Comparison of ENCODE assay signal across 10 cellular contexts in genomic region chr21:38769253-38769780, GRCh38. TPM values are rescaled to one million over a fixed set of nuclear protein-coding genes. Genes with fewer than 3 reads are reported as not detected.
DNase-seq lines count a peak whose midpoint lies in the region; ATAC-seq lines count a peak whose summit lies in the region.
"Had no signal": no experiment of that assay in that cellular context is flagged by ENCODE, and none has a peak within 500 bp of the region (broad histone marks: within the 10 kb centered on the region; RNA-seq: fewer than 3 reads in every experiment).

No MANE protein-coding gene starts in this region.

- POLR2A ChIA-PET in CD4-positive, alpha-beta memory T cell (lab: Charles Lee; ENCODE audit: partially characterized antibody): interaction anchor here (0.9 to 2.4 kb wide), 5 partner anchors 9 to 415 kb away, joined by 3 to 10 read pairs (median 6); partner anchors contain the start of gene PSMG1
- POLR2A ChIA-PET in naive thymus-derived CD4-positive, alpha-beta T cell (lab: Charles Lee): interaction anchor here (0.7 to 4.4 kb wide), 5 partner anchors 8 to 543 kb away, joined by 3 to 12 read pairs (median 5); no protein-coding TSS in a partner anchor

- H3K4me1 ChIP-seq in CD4-positive, alpha-beta memory T cell (ENCODE audit: insufficient read depth, low read length): peaks cover 27% of the 10 kb centered on the region
- H3K4me1 ChIP-seq in naive thymus-derived CD4-positive, alpha-beta T cell (ENCODE audit: control insufficient read depth in 2 of 2, insufficient read depth in 2 of 2, low read length in 2 of 2): peaks cover 24% of the 10 kb centered on the region in 2 donors
- H3K4me1 ChIP-seq: HAP-1 had no signal

- peaks cover 0 to 8% of the 10 kb centered on the region in 2 donors for H3K36me3 Mint-ChIP-seq in CD4-positive, alpha-beta memory T cell
- H3K36me3 Mint-ChIP-seq in naive thymus-derived CD4-positive, alpha-beta T cell: peaks cover 0 to 10% (median 4%) of the 10 kb centered on the region in 5 donors

- no peak for DNase-seq in CD4-positive, alpha-beta memory T cell
- DNase-seq in M059J (ENCODE audit: low read depth) (peak; percentile 97), amniotic stem cell (lab: John Stamatoyannopoulos, UW) (peak; percentile 65), DMS114 treated with DMSO at 0.1 percent for 48 hours (lab: John Stamatoyannopoulos, UW; ENCODE audit: unreplicated experiment) (no peak), putamen (ENCODE audit: low spot score) (no peak), NOMO-1 (lab: John Stamatoyannopoulos, UW; ENCODE audit: unreplicated experiment in 2 of 2) (no peak)
- DNase-seq in naive thymus-derived CD4-positive, alpha-beta T cell: no peak
- no peak for DNase-seq in activated effector memory CD4-positive, alpha-beta T cell treated with Interleukin-2 at 50 U/mL for 16 hours

- H3K4me3 ChIP-seq in CD4-positive, alpha-beta memory T cell (ENCODE audit: low read length in 2 of 2): no peak overlapping the region
- H3K4me3 ChIP-seq in naive thymus-derived CD4-positive, alpha-beta T cell (ENCODE audit: low read length): no peak overlapping the region
- H3K4me3 ChIP-seq: HAP-1 had no signal

- no peaks in the 10 kb centered on the region for H3K27me3 ChIP-seq in CD4-positive, alpha-beta memory T cell (ENCODE audit: insufficient read depth, low read length)
- H3K27me3 ChIP-seq in naive thymus-derived CD4-positive, alpha-beta T cell (ENCODE audit: control insufficient read depth in 2 of 2, insufficient read depth in 2 of 2, low read length in 2 of 2): no peaks in the 10 kb centered on the region

- H3K36me3 ChIP-seq in CD4-positive, alpha-beta memory T cell (ENCODE audit: insufficient read depth, low read length): no peaks in the 10 kb centered on the region
- no peaks in the 10 kb centered on the region for H3K36me3 ChIP-seq in naive thymus-derived CD4-positive, alpha-beta T cell (ENCODE audit: control insufficient read depth in 2 of 3, insufficient read depth in 3 of 3, low read length in 3 of 3)
- H3K36me3 ChIP-seq: HAP-1 had no signal

- peak overlapping the region; percentile 86 to 96 (median 91) for H3K27ac Mint-ChIP-seq in CD4-positive, alpha-beta memory T cell
- H3K27ac Mint-ChIP-seq in naive thymus-derived CD4-positive, alpha-beta T cell: peak overlapping the region; percentile 93 to 99 (median 95)
- H3K27ac Mint-ChIP-seq: nephron had no signal

- intact Hi-C loops in CD4-positive, alpha-beta memory T cell (cut with micrococcal nuclease): loop anchor here (5.0 to 10.0 kb wide), 3 partner anchors 415 to 1697 kb away; partner anchors contain the start of genes LCA5L, PIGP, PSMG1 and TTC3
- intact Hi-C loops in naive thymus-derived CD4-positive, alpha-beta T cell (cut with micrococcal nuclease): loop anchor here (5.0 to 10.0 kb wide), 2 partner anchors 543 to 615 kb away; partner anchors contain the start of gene BRWD1 (in 1 of the 2)

- peak overlapping the region in 7 of 8 donors; percentile 85 to 96 (median 93) for H3K4me3 Mint-ChIP-seq in CD4-positive, alpha-beta memory T cell
- peak overlapping the region in 9 of 10 donors; percentile 24 to 98 (median 88) for H3K4me3 Mint-ChIP-seq in naive thymus-derived CD4-positive, alpha-beta T cell
- H3K4me3 Mint-ChIP-seq: nephron had no signal

- H3K4me1 Mint-ChIP-seq in CD4-positive, alpha-beta memory T cell: peaks cover 22 to 35% (median 31%) of the 10 kb centered on the region in 4 donors
- H3K4me1 Mint-ChIP-seq in naive thymus-derived CD4-positive, alpha-beta T cell: peaks cover 17 to 58% (median 35%) of the 10 kb centered on the region in 7 donors

- CTCF ChIA-PET in CD4-positive, alpha-beta memory T cell (lab: Charles Lee; ENCODE audit: partially characterized antibody): interaction anchor here (0.9 to 2.0 kb wide), 8 partner anchors 8 to 408 kb away, joined by 3 to 9 read pairs (median 6); no protein-coding TSS in a partner anchor
- CTCF ChIA-PET in naive thymus-derived CD4-positive, alpha-beta T cell (lab: Charles Lee): interaction anchor here (1.3 kb wide), 1 partner anchor 414 kb away, joined by 4 read pairs; the partner anchor contains the start of gene PSMG1

- peaks cover 0 to 3% of the 10 kb centered on the region in 2 donors for H3K9me3 ChIP-seq in CD4-positive, alpha-beta memory T cell (ENCODE audit: control insufficient read depth in 1 of 2, low read length in 2 of 2)
- no peaks in the 10 kb centered on the region for H3K9me3 ChIP-seq in naive thymus-derived CD4-positive, alpha-beta T cell (ENCODE audit: control insufficient read depth in 2 of 3, low read length in 3 of 3)

- H3K27ac ChIP-seq in CD4-positive, alpha-beta memory T cell (ENCODE audit: low read depth, low read length): no peak overlapping the region
- no peak overlapping the region for H3K27ac ChIP-seq in naive thymus-derived CD4-positive, alpha-beta T cell (ENCODE audit: low read depth, low read length)

- ATAC-seq in naive thymus-derived CD4-positive, alpha-beta T cell: no peak

- peaks cover 4 to 10% of the 10 kb centered on the region in 2 donors for H3K27me3 Mint-ChIP-seq in CD4-positive, alpha-beta memory T cell
- peaks cover 0 to 9% (median 0%) of the 10 kb centered on the region in 5 donors for H3K27me3 Mint-ChIP-seq in naive thymus-derived CD4-positive, alpha-beta T cell

- H3K9me3 Mint-ChIP-seq in CD4-positive, alpha-beta memory T cell: no peaks in the 10 kb centered on the region
- peaks cover 0 to 6% (median 0%) of the 10 kb centered on the region in 11 donors for H3K9me3 Mint-ChIP-seq in naive thymus-derived CD4-positive, alpha-beta T cell

RNA-seq across cellular contexts. Expression of gene ETS2, which starts 36.4 kb away (rescaled TPM):
- total RNA-seq in CD4-positive, alpha-beta memory T cell: 10 to 100 TPM; 14.6 to 15.2 TPM
- polyA plus RNA-seq in CD4-positive, alpha-beta memory T cell: 1 to 10 TPM; 3.0 to 8.6 TPM
- total RNA-seq in M059J (2014; rRNA removed; shearing (Covaris generic)): 27.9 and 37.8 TPM in 2 replicates
- total RNA-seq in naive thymus-derived CD4-positive, alpha-beta T cell: 10 to 100 TPM; 15.6 to 61.1 (median 20.9) TPM
- polyA plus RNA-seq in naive thymus-derived CD4-positive, alpha-beta T cell: 1 to 10 TPM; 3.4 to 9.7 TPM

Comparison
In these comparisons a context has a peak if more than half of its experiments do, and no peak if none do; other contexts are left out.
1. DNase-seq: peak in M059J (single experiment) and amniotic stem cell (single experiment); none in CD4-positive, alpha-beta memory T cell (0 of 5), naive thymus-derived CD4-positive, alpha-beta T cell (0 of 9), DMS114 treated with DMSO at 0.1 percent for 48 hours (single experiment), activated effector memory CD4-positive, alpha-beta T cell treated with Interleukin-2 at 50 U/mL for 16 hours (single experiment), putamen (single experiment) and NOMO-1 (0 of 2).